In the genomic region with DNA sequence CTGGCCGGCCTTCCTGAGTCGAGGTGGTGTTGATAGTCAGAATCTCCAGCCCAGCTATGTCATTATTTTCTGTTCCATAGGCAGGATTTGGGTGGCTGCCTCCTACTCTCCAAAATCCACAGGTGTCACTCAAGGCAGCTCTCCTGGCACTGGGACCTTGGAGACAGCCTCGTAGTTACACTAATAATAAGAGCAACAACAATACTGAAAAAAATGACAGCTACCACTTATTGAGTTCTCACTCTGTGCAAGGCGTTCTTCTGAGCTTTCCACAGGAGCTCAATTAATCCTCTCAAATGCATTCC, we compare ENCODE assay signal across 1 cellular context.
TF ChIP-seq lines count a peak whose summit lies in the region.

No MANE protein-coding gene starts in this region.

TF ChIP-seq in WTC11, 78 proteins besides CTCF, POLR2A, EP300 and RAD21 (continued from another document):
- TF ChIP-seq, protein P1, sequence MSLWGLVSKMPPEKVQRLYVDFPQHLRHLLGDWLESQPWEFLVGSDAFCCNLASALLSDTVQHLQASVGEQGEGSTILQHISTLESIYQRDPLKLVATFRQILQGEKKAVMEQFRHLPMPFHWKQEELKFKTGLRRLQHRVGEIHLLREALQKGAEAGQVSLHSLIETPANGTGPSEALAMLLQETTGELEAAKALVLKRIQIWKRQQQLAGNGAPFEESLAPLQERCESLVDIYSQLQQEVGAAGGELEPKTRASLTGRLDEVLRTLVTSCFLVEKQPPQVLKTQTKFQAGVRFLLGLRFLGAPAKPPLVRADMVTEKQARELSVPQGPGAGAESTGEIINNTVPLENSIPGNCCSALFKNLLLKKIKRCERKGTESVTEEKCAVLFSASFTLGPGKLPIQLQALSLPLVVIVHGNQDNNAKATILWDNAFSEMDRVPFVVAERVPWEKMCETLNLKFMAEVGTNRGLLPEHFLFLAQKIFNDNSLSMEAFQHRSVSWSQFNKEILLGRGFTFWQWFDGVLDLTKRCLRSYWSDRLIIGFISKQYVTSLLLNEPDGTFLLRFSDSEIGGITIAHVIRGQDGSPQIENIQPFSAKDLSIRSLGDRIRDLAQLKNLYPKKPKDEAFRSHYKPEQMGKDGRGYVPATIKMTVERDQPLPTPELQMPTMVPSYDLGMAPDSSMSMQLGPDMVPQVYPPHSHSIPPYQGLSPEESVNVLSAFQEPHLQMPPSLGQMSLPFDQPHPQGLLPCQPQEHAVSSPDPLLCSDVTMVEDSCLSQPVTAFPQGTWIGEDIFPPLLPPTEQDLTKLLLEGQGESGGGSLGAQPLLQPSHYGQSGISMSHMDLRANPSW (CRISPR knock-in tag; conservative IDR thresholded peaks at IDR 0.05; ENCODE audit: low read depth) = no peak
